Comparison of ENCODE assay signal across 1 cellular context in genomic region chr6:151230277-151230577, GRCh38.
A peak's percentile ranks its signal among the peaks of the same experiment; 100 is the strongest.
TF ChIP-seq lines count a peak whose summit lies in the region.

No MANE protein-coding gene starts in this region.

TF ChIP-seq in K562, 482 proteins besides CTCF, POLR2A, EP300 and RAD21:
- TF ChIP-seq HMG20A (CRISPR knock-in tag; conservative IDR thresholded peaks at IDR 0.05) (no peak), ZNF184 (CRISPR knock-in tag; IDR thresholded peaks at IDR 0.05) (no peak), TBL1XR1 (IDR thresholded peaks at IDR 0.05; ENCODE audit: low read length in 2 of 2) (no peak), ZNF395 (CRISPR knock-in tag; IDR thresholded peaks at IDR 0.05) (peak; percentile 38; the same call in 1 of the 2 replicates)
TF ChIP-seq in K562: peak in this region for 1.
